ENCODE assay signal across 8 cellular contexts in the genomic region with DNA sequence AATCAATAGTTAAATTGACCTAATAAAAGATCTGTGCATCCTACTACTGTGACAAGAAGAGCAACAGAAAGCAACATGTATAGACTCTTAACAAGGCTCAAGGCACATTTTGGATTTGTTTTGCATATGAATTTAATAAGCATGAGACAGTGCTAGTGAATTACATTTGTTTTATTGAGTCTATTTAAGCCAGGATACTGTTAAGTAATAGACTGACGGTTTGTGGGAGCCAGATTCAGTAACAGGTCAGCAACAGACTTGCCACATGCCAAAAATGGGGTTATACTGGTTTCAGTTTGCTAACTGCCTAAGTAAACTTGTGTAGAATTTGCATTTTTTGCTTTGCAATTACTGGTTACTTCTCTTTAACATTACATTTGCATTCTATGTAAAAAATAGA. TPM values are rescaled to one million over a fixed set of nuclear protein-coding genes. Genes with fewer than 3 reads are reported as not detected.
DNase-seq lines count a peak whose midpoint lies in the region; ATAC-seq, FAIRE-seq and TF ChIP-seq lines count a peak whose summit lies in the region.

No MANE protein-coding gene starts in this region.

- H3K9ac ChIP-seq in KMS-11: peak overlapping the region; percentile 52

- H3K36me3 Mint-ChIP-seq in CD14-positive monocyte: peaks cover 12 to 17% of the 10 kb centered on the region in 2 donors

- peak overlapping the region; percentile 89 for H3K4me2 ChIP-seq in KMS-11

- H3K79me2 ChIP-seq in KMS-11 (ENCODE audit: insufficient read depth, low read depth): peaks cover 99% of the 10 kb centered on the region

- H3K9me3 ChIP-seq in esophagus muscularis mucosa: no peaks in the 10 kb centered on the region

- H3K27ac Mint-ChIP-seq in CD14-positive monocyte: peak overlapping the region in 6 of 7 donors; percentile 10 to 69 (median 40)

- H3K4me3 ChIP-seq in KMS-11 (IDR thresholded peaks at IDR 0.05; ENCODE audit: insufficient read depth, low read depth, low read length): no peak overlapping the region
- H3K4me3 ChIP-seq in esophagus muscularis mucosa: no peak overlapping the region

- no peak for FAIRE-seq in frontal cortex (lab: Jason Lieb, UNC)

- no peak for TF ChIP-seq EP300 in esophagus muscularis mucosa (IDR thresholded peaks at IDR 0.05)

- no peak for DNase-seq in CD14-positive monocyte (ENCODE audit: low spot score)
- no peak for DNase-seq in esophagus muscularis mucosa (ENCODE audit: extremely low spot score)
- no peak for DNase-seq in NCI-H2029 (lab: John Stamatoyannopoulos, UW)
- DNase-seq in medulla oblongata (ENCODE audit: extremely low spot score): no peak
- DNase-seq in NCI-H146 treated with DMSO at 0.1 percent for 48 hours (lab: John Stamatoyannopoulos, UW; ENCODE audit: unreplicated experiment): no peak
- no peak for DNase-seq in frontal cortex (ENCODE audit: low spot score in 2 of 2)

- no peak for TF ChIP-seq POLR2A in esophagus muscularis mucosa (IDR thresholded peaks at IDR 0.05; ENCODE audit: low read depth)

- ATAC-seq in GM21367 (IDR thresholded peaks at IDR 0.05; ENCODE audit: unreplicated experiment): peak; percentile 51

- H3K27me3 ChIP-seq in KMS-11 (ENCODE audit: insufficient read depth, low read depth): no peaks in the 10 kb centered on the region
- H3K27me3 ChIP-seq in esophagus muscularis mucosa: no peaks in the 10 kb centered on the region

- 14% methylated on average over 1 of the region's 1 CpG for WGBS in esophagus muscularis mucosa

- no peaks in the 10 kb centered on the region for H3K27me3 Mint-ChIP-seq in CD14-positive monocyte (ENCODE audit: low read depth in 3 of 3)

- H3K27ac ChIP-seq in KMS-11: peak overlapping the region; percentile 80
- H3K27ac ChIP-seq in esophagus muscularis mucosa (replicated peaks in 1 of 4): peak overlapping the region; percentile 13 to 68 (median 65)

- peaks cover 62% of the 10 kb centered on the region for H3K4me1 Mint-ChIP-seq in CD14-positive monocyte

- H3K36me3 ChIP-seq in KMS-11 (ENCODE audit: insufficient read depth) (peaks cover 7% of the 10 kb centered on the region; the same call in 1 of the 2 replicates), esophagus muscularis mucosa (peaks cover 0 to 5% (median 0%) of the 10 kb centered on the region in 4 donors)

- intact Hi-C loops in CD14-positive monocyte (cut with micrococcal nuclease) (loop anchor here in 1 of 2 donors (5.0 kb wide), 1 partner anchor 35 kb away; no protein-coding TSS in a partner anchor), esophagus muscularis mucosa (cut with DNase I) (no loop called here)

- TF ChIP-seq CTCF in CD14-positive monocyte (IDR thresholded peaks at IDR 0.05) (no peak), KMS-11 (conservative IDR thresholded peaks at IDR 0.05; ENCODE audit: low read depth, low read length) (no peak), esophagus muscularis mucosa (IDR thresholded peaks at IDR 0.05) (no peak)

- H3K9me3 Mint-ChIP-seq in CD14-positive monocyte: no peaks in the 10 kb centered on the region

- H3K4me3 Mint-ChIP-seq in CD14-positive monocyte: no peak overlapping the region

- H3K4me1 ChIP-seq in KMS-11 (ENCODE audit: low read depth, poor library complexity, severe bottlenecking) (peaks cover 99% of the 10 kb centered on the region), esophagus muscularis mucosa (peaks cover 71 to 81% (median 76%) of the 10 kb centered on the region in 4 donors)

- H4K20me1 ChIP-seq in KMS-11 (ENCODE audit: insufficient read depth): peaks cover 23% of the 10 kb centered on the region

- H2AFZ ChIP-seq in KMS-11 (ENCODE audit: low read depth): no peak overlapping the region

RNA-seq across cellular contexts. Expression of gene MBNL1, which starts 54.0 kb away (rescaled TPM):
- polyA plus RNA-seq in CD14-positive monocyte: 100 to 1,000 TPM; 191 to 204 TPM
- total RNA-seq in esophagus muscularis mucosa (100 to 1,000 TPM; 635 to 868 (median 720) TPM), frontal cortex (44.0 TPM)

Comparison
In these comparisons a context has a peak if more than half of its experiments do, and no peak if none do; other contexts are left out.
1. RNA of gene MBNL1, which starts 54.0 kb away (total RNA-seq): 635 to 868 TPM in esophagus muscularis mucosa; 44.0 TPM in frontal cortex (single experiment); every median in the first group is over 10 times any median in the second.